10 cellular contexts compared by ENCODE assay signal in the genomic region with DNA sequence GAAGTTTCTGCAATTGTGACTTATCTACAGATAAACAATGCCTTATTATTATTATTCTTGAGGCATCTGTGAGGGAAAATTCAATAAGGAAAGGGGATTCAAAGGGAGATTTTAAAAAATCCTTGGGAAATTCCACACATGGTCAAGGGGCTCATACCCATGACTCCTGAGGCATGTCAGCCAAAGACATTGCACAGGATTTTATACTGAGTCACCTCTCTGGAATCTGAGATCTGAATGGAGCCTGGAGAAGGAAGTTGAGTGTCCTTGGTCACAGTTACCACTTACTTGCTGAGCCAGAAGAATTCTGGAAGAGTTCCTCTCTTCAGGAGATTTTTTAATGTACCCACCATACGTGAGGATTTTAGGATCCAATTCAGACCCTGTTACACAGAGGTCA. TPM values are rescaled to one million over a fixed set of nuclear protein-coding genes. Genes with fewer than 3 reads are reported as not detected.
DNase-seq lines count a peak whose midpoint lies in the region; ATAC-seq and TF ChIP-seq lines count a peak whose summit lies in the region.
"Had no signal": no experiment of that assay in that cellular context is flagged by ENCODE, and none has a peak within 500 bp of the region (broad histone marks: within the 10 kb centered on the region; RNA-seq: fewer than 3 reads in every experiment).

No MANE protein-coding gene starts in this region.

- H3K27ac ChIP-seq in HCT116 (ENCODE audit: low read depth, low read length) (no peak overlapping the region), foreskin keratinocyte (peak overlapping the region; percentile 70), smooth muscle cell (ENCODE audit: low read depth) (peak overlapping the region; percentile 91), tibial artery (no peak overlapping the region)
- no peak overlapping the region for H3K27ac ChIP-seq in CD4-positive, alpha-beta memory T cell (ENCODE audit: low read depth, low read length)

- RAD21 ChIA-PET in HCT116 (lab: Charles Lee; ENCODE audit: low non-redundant PET in 1 of 2, low total read pairs in 2 of 2, uncharacterized antibody in 2 of 2, unreplicated experiment in 2 of 2), result no interaction called here

- H2AFZ ChIP-seq in HCT116 (ENCODE audit: low read depth, low read length, poor library complexity, severe bottlenecking), result peak overlapping the region; percentile 96
- H2AFZ ChIP-seq in smooth muscle cell (ENCODE audit: low read depth), result peak overlapping the region; percentile 28

- no peaks in the 10 kb centered on the region for H4K20me1 ChIP-seq in HCT116 (ENCODE audit: insufficient read depth)
- H4K20me1 ChIP-seq in smooth muscle cell (ENCODE audit: low read depth), result no peaks in the 10 kb centered on the region

- H3K9ac ChIP-seq in HCT116 (ENCODE audit: low read length) (peak overlapping the region; percentile 4; the same call in 1 of the 2 replicates), smooth muscle cell (ENCODE audit: low read depth) (peak overlapping the region; percentile 54)

- no peaks in the 10 kb centered on the region for H3K9me3 Mint-ChIP-seq in CD4-positive, alpha-beta memory T cell
- H3K9me3 Mint-ChIP-seq in type B pancreatic cell, result no peaks in the 10 kb centered on the region
- H3K9me3 Mint-ChIP-seq: activated T-helper 17 cell treated with anti-CD3 and anti-CD28 coated beads, Interleukin-2, amount 50 U/mL, for 72 hours had no signal

- peak overlapping the region; percentile 60 for H3K4me2 ChIP-seq in HCT116 (ENCODE audit: low read length)
- H3K4me2 ChIP-seq in smooth muscle cell, result peak overlapping the region; percentile 67

- no peak for TF ChIP-seq RAD21 in HCT116 (IDR thresholded peaks at IDR 0.05; ENCODE audit: low read depth)

- no peaks in the 10 kb centered on the region for H3K27me3 Mint-ChIP-seq in CD4-positive, alpha-beta memory T cell
- H3K27me3 Mint-ChIP-seq in type B pancreatic cell, result peaks cover 5% of the 10 kb centered on the region

- no peaks in the 10 kb centered on the region for H3K36me3 ChIP-seq in HCT116 (ENCODE audit: control insufficient read depth in 1 of 2, insufficient read depth in 2 of 2, low read length in 2 of 2)
- H3K36me3 ChIP-seq in smooth muscle cell (ENCODE audit: low read depth), result no peaks in the 10 kb centered on the region
- H3K36me3 ChIP-seq in CD4-positive, alpha-beta memory T cell (ENCODE audit: insufficient read depth, low read length), result no peaks in the 10 kb centered on the region
- no peaks in the 10 kb centered on the region for H3K36me3 ChIP-seq in tibial artery

- H3K36me3 Mint-ChIP-seq in CD4-positive, alpha-beta memory T cell, result no peaks in the 10 kb centered on the region
- H3K36me3 Mint-ChIP-seq in type B pancreatic cell, result no peaks in the 10 kb centered on the region

- H3K4me3 ChIP-seq in HCT116 (replicated peaks in 1 of 2; ENCODE audit: low read depth in 1 of 2, low read length in 2 of 2), result 0 out of 4 replicates have a peak overlapping the region, but pooled peaks of 1 of the 2 experiments have one; percentile 1
- H3K4me3 ChIP-seq in smooth muscle cell, result no peak overlapping the region
- no peak overlapping the region for H3K4me3 ChIP-seq in CD4-positive, alpha-beta memory T cell (ENCODE audit: low read length in 2 of 2)
- no peak overlapping the region for H3K4me3 ChIP-seq in tibial artery

- H3K4me3 Mint-ChIP-seq in CD4-positive, alpha-beta memory T cell, result no peak overlapping the region
- H3K4me3 Mint-ChIP-seq in type B pancreatic cell, result no peak overlapping the region
- H3K4me3 Mint-ChIP-seq: activated T-helper 17 cell treated with anti-CD3 and anti-CD28 coated beads, Interleukin-2, amount 50 U/mL, for 72 hours had no signal

- CTCF ChIA-PET in HCT116 (lab: Charles Lee), result interaction anchor here (1.2 to 1.4 kb wide), 2 partner anchors 10 to 139 kb away, joined by 4 to 5 read pairs; no protein-coding TSS in a partner anchor
- CTCF ChIA-PET in CD4-positive, alpha-beta memory T cell (lab: Charles Lee; ENCODE audit: partially characterized antibody), result no interaction called here

- ATAC-seq in HCT116 (peak; percentile 83), foreskin keratinocyte (peak; percentile 92)
- ATAC-seq: activated T-helper 17 cell treated with anti-CD3 and anti-CD28 coated beads, Interleukin-2, amount 50 U/mL, for 72 hours had no signal

- 41% methylated on average over 1 of the region's 1 CpG for WGBS in smooth muscle cell (ENCODE audit: low lambda C conversion rate)

- peak; percentile 63 for DNase-seq in HCT116 (ENCODE audit: low read depth, low spot score)
- peak; percentile 28 for DNase-seq in T1000 (lab: John Stamatoyannopoulos, UW)
- peak; percentile 83 to 91 for DNase-seq in foreskin keratinocyte
- DNase-seq in smooth muscle cell (lab: John Stamatoyannopoulos, UW; ENCODE audit: unreplicated experiment), result no peak
- no peak for DNase-seq in CD4-positive, alpha-beta memory T cell
- DNase-seq in tibial artery, result no peak
- DNase-seq in type B pancreatic cell (ENCODE audit: extremely low spot score, unreplicated experiment), result no peak
- DNase-seq: NCI-H2171, T-helper 9 cell had no signal

- intact Hi-C loops in HCT116 (cut with micrococcal nuclease), result loop anchor here (5.0 kb wide), 2 partner anchors 311 to 371 kb away; a partner anchor contains a TSS
- intact Hi-C loops in CD4-positive, alpha-beta memory T cell (cut with micrococcal nuclease), result no loop called here
- intact Hi-C loops in tibial artery (cut with DNase I; ENCODE audit: low total_unique reads), result loop anchor here (10.0 kb wide), 1 partner anchor 409 kb away; no protein-coding TSS in a partner anchor

- H3K4me1 Mint-ChIP-seq in CD4-positive, alpha-beta memory T cell, result no peaks in the 10 kb centered on the region
- no peaks in the 10 kb centered on the region for H3K4me1 Mint-ChIP-seq in type B pancreatic cell (ENCODE audit: unreplicated experiment)
- H3K4me1 Mint-ChIP-seq: activated T-helper 17 cell treated with anti-CD3 and anti-CD28 coated beads, Interleukin-2, amount 50 U/mL, for 72 hours had no signal

- no peaks in the 10 kb centered on the region for H3F3A ChIP-seq in smooth muscle cell (ENCODE audit: low read depth)

- POLR2A ChIA-PET in HCT116 (lab: Charles Lee), result interaction anchor here (1.1 kb wide), 1 partner anchor 21 kb away, joined by 4 read pairs; no protein-coding TSS in a partner anchor
- POLR2A ChIA-PET in CD4-positive, alpha-beta memory T cell (lab: Charles Lee; ENCODE audit: partially characterized antibody), result no interaction called here

- H3K9me2 ChIP-seq in HCT116 (ENCODE audit: insufficient read depth), result no peaks in the 10 kb centered on the region

- TF ChIP-seq CTCF in HCT116 (IDR thresholded peaks at IDR 0.05 in 2 of 3, conservative IDR thresholded peaks at IDR 0.05 in 1 of 3; ENCODE audit: borderline replicate concordance in 1 of 3, insufficient read depth in 1 of 3, low read depth in 2 of 3, low read length in 2 of 3), result no peak
- TF ChIP-seq CTCF in foreskin keratinocyte (conservative IDR thresholded peaks at IDR 0.05), result no peak
- no peak for TF ChIP-seq CTCF in smooth muscle cell (IDR thresholded peaks at IDR 0.05; ENCODE audit: borderline replicate concordance, insufficient read depth, poor library complexity, severe bottlenecking)
- TF ChIP-seq CTCF in tibial artery (IDR thresholded peaks at IDR 0.05), result no peak
- no peak for TF ChIP-seq CTCF in type B pancreatic cell (conservative IDR thresholded peaks at IDR 0.05)

- no peak for TF ChIP-seq POLR2A in HCT116 (IDR thresholded peaks at IDR 0.05; ENCODE audit: borderline replicate concordance, extremely low read depth, insufficient read depth, insufficient read length)

- H3K4me1 ChIP-seq in HCT116 (ENCODE audit: control insufficient read depth in 1 of 2, insufficient read depth in 2 of 2, low read length in 2 of 2) (peaks cover 10 to 16% of the 10 kb centered on the region in 2 experiments; a peak in 3 of 4 replicates), foreskin keratinocyte (peaks cover 33% of the 10 kb centered on the region), smooth muscle cell (ENCODE audit: low read depth) (peaks cover 10% of the 10 kb centered on the region), tibial artery (peaks cover 0 to 13% (median 3%) of the 10 kb centered on the region in 4 donors)
- H3K4me1 ChIP-seq in CD4-positive, alpha-beta memory T cell (ENCODE audit: insufficient read depth, low read length), result no peaks in the 10 kb centered on the region

- H3K9me3 ChIP-seq in HCT116 (ENCODE audit: control insufficient read depth in 1 of 2, insufficient read depth in 1 of 2, low read depth in 1 of 2, low read length in 2 of 2), result no peaks in the 10 kb centered on the region
- no peaks in the 10 kb centered on the region for H3K9me3 ChIP-seq in smooth muscle cell (replicated peaks; ENCODE audit: low read depth)
- no peaks in the 10 kb centered on the region for H3K9me3 ChIP-seq in CD4-positive, alpha-beta memory T cell (ENCODE audit: control insufficient read depth in 1 of 2, low read length in 2 of 2)
- H3K9me3 ChIP-seq in tibial artery, result no peaks in the 10 kb centered on the region

- no TSS peak for BruUV-seq in HCT116 (replicated peaks; lab: Mats Ljungman, UMichigan)

- no peaks in the 10 kb centered on the region for H3K79me2 ChIP-seq in HCT116 (ENCODE audit: insufficient read depth, low read length)
- H3K79me2 ChIP-seq in smooth muscle cell (ENCODE audit: low read depth), result no peaks in the 10 kb centered on the region

- H3K27me3 ChIP-seq in HCT116 (ENCODE audit: insufficient read depth, low read length), result no peaks in the 10 kb centered on the region
- H3K27me3 ChIP-seq in foreskin keratinocyte, result no peaks in the 10 kb centered on the region
- H3K27me3 ChIP-seq in smooth muscle cell (ENCODE audit: low read depth), result no peaks in the 10 kb centered on the region
- no peaks in the 10 kb centered on the region for H3K27me3 ChIP-seq in CD4-positive, alpha-beta memory T cell (ENCODE audit: insufficient read depth, low read length)
- no peaks in the 10 kb centered on the region for H3K27me3 ChIP-seq in tibial artery

- H3K27ac Mint-ChIP-seq in CD4-positive, alpha-beta memory T cell, result no peak overlapping the region
- H3K27ac Mint-ChIP-seq in type B pancreatic cell, result no peak overlapping the region
- H3K27ac Mint-ChIP-seq: activated T-helper 17 cell treated with anti-CD3 and anti-CD28 coated beads, Interleukin-2, amount 50 U/mL, for 72 hours had no signal

TF ChIP-seq in HCT116, 20 proteins besides CTCF, POLR2A, EP300 and RAD21 (continues in another document):
- TF ChIP-seq FOSL1 (IDR thresholded peaks at IDR 0.05; ENCODE audit: low read depth) (peak; percentile 53), JUND (IDR thresholded peaks at IDR 0.05) (peak; percentile 47; the same call in 1 of the 2 replicates), CBX3 (IDR thresholded peaks at IDR 0.05; ENCODE audit: low read depth) (peak; percentile 47; the same call in 1 of the 2 replicates)

RNA-seq across cellular contexts. Expression of a gene that starts 14.4 kb away (rescaled TPM):
- total RNA-seq in HCT116 (2021; ENCODE audit: unreplicated experiment) (1.8 TPM), foreskin keratinocyte (2.5 and 2.9 TPM in 2 replicates), smooth muscle cell (28.7 and 37.9 TPM in 2 replicates), type B pancreatic cell (ENCODE audit: low replicate concordance) (2.7 and 3.3 TPM in 2 replicates)
- polyA plus RNA-seq in HCT116 (2012), result 2.3 and 2.5 TPM in 2 replicates
- polyA plus RNA-seq in foreskin keratinocyte (1.0 and 1.5 TPM in 2 replicates), smooth muscle cell (8.7 and 10.2 TPM in 2 replicates)
- total RNA-seq in CD4-positive, alpha-beta memory T cell, result 1 to 10 TPM; 3.8 to 4.6 TPM
- polyA plus RNA-seq in CD4-positive, alpha-beta memory T cell, result under 1 TPM in 1 of 2 donors, not detected in 1; 0.25 TPM

Comparison
In these comparisons a context has a peak if more than half of its experiments do, and no peak if none do; other contexts are left out.
1. DNase-seq: peak in HCT116 (single experiment), T1000 (single experiment) and foreskin keratinocyte (2 of 2); none in smooth muscle cell (single experiment), CD4-positive, alpha-beta memory T cell (0 of 5), tibial artery (0 of 2) and type B pancreatic cell (single experiment).
2. H3K27ac ChIP-seq: peak in foreskin keratinocyte (single experiment) and smooth muscle cell (single experiment); none in HCT116 (single experiment), CD4-positive, alpha-beta memory T cell (single experiment) and tibial artery (0 of 2).